ENCODE assay signal across 22 cellular contexts in the genomic region with DNA sequence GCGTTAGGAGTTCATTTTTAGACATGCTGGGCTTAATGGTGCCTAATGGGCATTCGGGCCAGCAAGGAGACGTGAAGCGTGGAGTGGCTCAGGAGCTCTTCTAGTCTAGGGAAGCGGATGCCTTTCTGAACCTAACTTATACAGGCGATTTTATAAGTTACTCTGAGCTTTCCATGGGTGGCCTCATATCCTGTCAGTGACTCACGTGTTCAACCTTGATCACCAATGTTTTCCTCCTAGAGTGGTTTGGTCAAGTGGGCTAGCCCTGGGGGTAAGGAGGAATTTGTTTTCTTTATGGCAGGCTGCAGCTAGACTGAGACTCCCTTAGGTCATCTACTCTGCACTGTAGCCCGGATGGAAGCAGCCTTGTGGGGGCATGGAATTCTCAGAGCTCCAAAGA.
"Had no signal": no experiment of that assay in that cellular context is flagged by ENCODE, and none has a peak within 500 bp of the region (broad histone marks: within the 10 kb centered on the region; RNA-seq: fewer than 3 reads in every experiment).

No MANE protein-coding gene starts in this region.

- H3K27ac ChIP-seq: cardiac muscle cell, epithelial cell of prostate, left lung, prostate gland, right atrium auricular region, thyroid gland, upper lobe of right lung, WERI-Rb-1 had no signal

- H3K9me3 ChIP-seq: left lung, prostate gland, right atrium auricular region, thyroid gland, upper lobe of right lung had no signal

- H3K27me3 ChIP-seq: left lung, right atrium auricular region, thyroid gland, upper lobe of right lung had no signal

- DNase-seq: activated CD4-positive, alpha-beta T cell treated with anti-CD3 and anti-CD28 coated beads, Interleukin-2, amount 10 ng/mL, durations not matched to agents 7 days and 5 days; activated CD4-positive, CD25-positive, alpha-beta regulatory T cell treated with anti-CD3 and anti-CD28 coated beads, Interleukin-2, amount 50 U/mL, for 72 hours; activated CD8-positive, alpha-beta memory T cell treated with anti-CD3 and anti-CD28 coated beads, Interleukin-2, amount 10 ng/mL, durations not matched to agents 7 days and 5 days; activated CD8-positive, alpha-beta T cell treated with anti-CD3 and anti-CD28 coated beads for 36 hours; activated gamma-delta T cell treated with Interleukin-2 at 50 U/mL for 16 hours; aorta; cortex of kidney; left lung; natural killer cell; stimulated activated CD4-positive, alpha-beta T cell treated with anti-CD3 and anti-CD28 coated beads, Interleukin-12 subunit alpha, Interleukin-12 subunit beta, amount 100 ng/mL, for 4 hours; stimulated activated CD4-positive, alpha-beta T cell treated with anti-CD3 and anti-CD28 coated beads, Interleukin-4, amount 100 ng/mL, for 4 hours; stimulated activated naive CD8-positive, alpha-beta T cell treated with anti-CD3 and anti-CD28 coated beads, Interleukin-15, Interleukin-2, amounts not matched to agents 100 U/mL and 50 U/mL, for 24 hours; substantia nigra; thyroid gland; upper lobe of right lung; WERI-Rb-1 had no signal

- H3K36me3 ChIP-seq: cardiac muscle cell, prostate gland, right atrium auricular region, thyroid gland, upper lobe of right lung, WERI-Rb-1 had no signal

- H3K4me3 ChIP-seq: cardiac muscle cell, left lung, lung, prostate gland, right atrium auricular region, thyroid gland, upper lobe of right lung had no signal

- H3K4me1 ChIP-seq: prostate gland, right atrium auricular region, thyroid gland had no signal

- ATAC-seq: activated CD8-positive, alpha-beta memory T cell treated with anti-CD3 and anti-CD28 coated beads, Interleukin-2, amount 10 ng/mL, durations not matched to agents 7 days and 5 days; activated CD8-positive, alpha-beta T cell treated with anti-CD3 and anti-CD28 coated beads for 36 hours; activated naive CD4-positive, alpha-beta T cell treated with anti-CD3 and anti-CD28 coated beads, Interleukin-2, amount 50 U/mL, for 72 hours; left lung; natural killer cell; stimulated activated naive CD8-positive, alpha-beta T cell treated with anti-CD3 and anti-CD28 coated beads, Interleukin-15, Interleukin-2, amounts not matched to agents 100 U/mL and 50 U/mL, for 24 hours; upper lobe of right lung had no signal
